11 cellular contexts compared by ENCODE assay signal in genomic region chr18:48780151-48781001, GRCh38.
A peak's percentile ranks its signal among the peaks of the same experiment; 100 is the strongest.
DNase-seq lines count a peak whose midpoint lies in the region; ATAC-seq and TF ChIP-seq lines count a peak whose summit lies in the region.
"Had no signal": no experiment of that assay in that cellular context is flagged by ENCODE, and none has a peak within 500 bp of the region (broad histone marks: within the 10 kb centered on the region; RNA-seq: fewer than 3 reads in every experiment).

No MANE protein-coding gene starts in this region.

- H3K36me3 ChIP-seq in heart left ventricle (peaks cover 0 to 3% (median 0%) of the 10 kb centered on the region in 9 donors), trophoblast cell (ENCODE audit: control insufficient read depth in 1 of 2, insufficient read depth in 2 of 2, low read length in 2 of 2) (no peaks in the 10 kb centered on the region)

- no peak overlapping the region for H3K4me3 ChIP-seq in AG04450 (ENCODE audit: low read depth, low read length)
- peak overlapping the region in 8 of 12 donors; percentile 6 to 32 (median 20) for H3K4me3 ChIP-seq in heart left ventricle
- no peak overlapping the region for H3K4me3 ChIP-seq in trophoblast cell (ENCODE audit: low read depth, low read length)

- peaks cover 10% of the 10 kb centered on the region for H3K79me2 ChIP-seq in trophoblast cell (ENCODE audit: control insufficient read depth, insufficient read depth, low read length, poor library complexity)

- H3K27ac Mint-ChIP-seq in activated CD8-positive, alpha-beta T cell treated with anti-CD3 and anti-CD28 coated beads, Interleukin-2, amount 10 ng/mL, durations not matched to agents 7 days and 5 days: no peak overlapping the region

- H3K79me1 ChIP-seq in trophoblast cell (ENCODE audit: low read length): peaks cover 63% of the 10 kb centered on the region

- H3K27me3 Mint-ChIP-seq in activated CD8-positive, alpha-beta T cell treated with anti-CD3 and anti-CD28 coated beads, Interleukin-2, amount 10 ng/mL, durations not matched to agents 7 days and 5 days (ENCODE audit: low read depth): no peaks in the 10 kb centered on the region

- WGBS in heart left ventricle, 4 donors: 48 to 76% (median 56%) methylated on average over 16 to 19 of the region's 19 CpGs
- WGBS in trophoblast cell (ENCODE audit: extremely low coverage, insufficient coverage, insufficient read length): no CpG with 5 or more reads among the region's 19 CpGs

- H2BK120ac ChIP-seq in trophoblast cell (ENCODE audit: insufficient read depth, low read length, poor library complexity): peak overlapping the region; percentile 74

- no peak for ATAC-seq in heart left ventricle
- no peak for ATAC-seq in activated CD8-positive, alpha-beta T cell treated with anti-CD3 and anti-CD28 coated beads, Interleukin-2, amount 10 ng/mL, durations not matched to agents 7 days and 5 days

- H3K27me3 ChIP-seq in AG04450 (ENCODE audit: control insufficient read depth, insufficient read depth, low read length): no peaks in the 10 kb centered on the region
- H3K27me3 ChIP-seq in heart left ventricle: no peaks in the 10 kb centered on the region
- no peaks in the 10 kb centered on the region for H3K27me3 ChIP-seq in trophoblast cell (ENCODE audit: insufficient read depth, low read length)

- no peaks in the 10 kb centered on the region for H3K9me3 Mint-ChIP-seq in activated CD8-positive, alpha-beta T cell treated with anti-CD3 and anti-CD28 coated beads, Interleukin-2, amount 10 ng/mL, durations not matched to agents 7 days and 5 days (ENCODE audit: insufficient read depth)

- peak overlapping the region; percentile 57 for H3K27ac ChIP-seq in AG04450 (ENCODE audit: low read depth, low read length)
- peak overlapping the region; percentile 46; the same call in 1 of the 2 replicates for H3K27ac ChIP-seq in VCaP
- H3K27ac ChIP-seq in heart left ventricle: peak overlapping the region; percentile 86 to 99 (median 93)
- H3K27ac ChIP-seq in trophoblast cell (ENCODE audit: low read depth, low read length): peak overlapping the region; percentile 82

- no peak overlapping the region for H4K12ac ChIP-seq in trophoblast cell (ENCODE audit: low read depth, low read length)

- H3K9me3 ChIP-seq in AG04450 (ENCODE audit: control insufficient read depth, insufficient read depth, low read length) (no peaks in the 10 kb centered on the region; the same call in 1 of the 2 replicates), heart left ventricle (no peaks in the 10 kb centered on the region), trophoblast cell (ENCODE audit: insufficient read depth, low read depth, low read length) (no peaks in the 10 kb centered on the region)

- H4K91ac ChIP-seq in trophoblast cell (ENCODE audit: low read depth, low read length): peak overlapping the region; percentile 94

- POLR2A ChIA-PET in AG04450 (lab: Yijun Ruan, JAX): interaction anchor here (0.7 kb wide), 1 partner anchor 48 kb away, joined by 3 read pairs; no protein-coding TSS in a partner anchor
- POLR2A ChIA-PET in activated CD8-positive, alpha-beta T cell treated with anti-CD3 and anti-CD28 coated beads, Interleukin-2, amount 10 ng/mL, durations not matched to agents 7 days and 5 days (lab: Charles Lee): no interaction called here

- H3K18ac ChIP-seq in trophoblast cell (ENCODE audit: low read length): peak overlapping the region; percentile 22

- DNase-seq in AG04450 (ENCODE audit: low read depth, low spot score) (no peak), heart left ventricle (no peak), trophoblast cell (no peak), NCI-H1417 treated with DMSO at 0.1 percent for 48 hours (lab: John Stamatoyannopoulos, UW) (no peak), cerebellum (ENCODE audit: low spot score) (no peak)
- no peak for DNase-seq in stimulated activated naive CD4-positive, alpha-beta T cell treated with Interleukin-2 at 50 U/mL for 16 hours (lab: John Stamatoyannopoulos, UW)
- DNase-seq in activated CD8-positive, alpha-beta T cell treated with anti-CD3 and anti-CD28 coated beads, Interleukin-2, amount 10 ng/mL, durations not matched to agents 7 days and 5 days: no peak
- DNase-seq: NCI-H1694 treated with DMSO at 0.1 percent for 48 hours; SIG-M5; stimulated activated CD4-positive, alpha-beta T cell treated with anti-CD3 and anti-CD28 coated beads, Interleukin-4, amount 100 ng/mL, for 24 hours had no signal

- no peak overlapping the region for H3K23ac ChIP-seq in trophoblast cell (ENCODE audit: low read length)

- H3K9ac ChIP-seq in trophoblast cell (ENCODE audit: low read length): peak overlapping the region; percentile 25

- intact Hi-C loops in heart left ventricle (cut with DNase I): loop anchor here in 8 of 10 donors (1.0 to 10.0 kb wide), 17 partner anchors 18 to 260 kb away; partner anchors contain the start of gene SMAD7 (in 1 of the 8)

- H2AK5ac ChIP-seq in trophoblast cell (ENCODE audit: low read length): peak overlapping the region; percentile 80

- H3K4me2 ChIP-seq in trophoblast cell (ENCODE audit: low read length): no peak overlapping the region

- H3K36me3 Mint-ChIP-seq in activated CD8-positive, alpha-beta T cell treated with anti-CD3 and anti-CD28 coated beads, Interleukin-2, amount 10 ng/mL, durations not matched to agents 7 days and 5 days (ENCODE audit: low read depth): no peaks in the 10 kb centered on the region

- peak overlapping the region; percentile 59 for H3K14ac ChIP-seq in trophoblast cell (ENCODE audit: low read length)

- H2BK12ac ChIP-seq in trophoblast cell (ENCODE audit: low read length): peak overlapping the region; percentile 83

- TF ChIP-seq CTCF in AG04450 (IDR thresholded peaks at IDR 0.05; ENCODE audit: low read depth, low read length) (no peak), VCaP (conservative IDR thresholded peaks at IDR 0.05) (no peak), heart left ventricle (IDR thresholded peaks at IDR 0.05) (no peak)

- H2AFZ ChIP-seq in trophoblast cell (ENCODE audit: insufficient read depth, low read length, poor library complexity): peak overlapping the region; percentile 2

- TF ChIP-seq POLR2A in heart left ventricle (IDR thresholded peaks at IDR 0.05): no peak

- peak overlapping the region; percentile 60 for H4K8ac ChIP-seq in trophoblast cell (ENCODE audit: low read depth, low read length)

- H2BK5ac ChIP-seq in trophoblast cell (ENCODE audit: low read depth, low read length, poor library complexity): peak overlapping the region; percentile 78

- H3K4me1 ChIP-seq in heart left ventricle: peaks cover 23 to 94% (median 70%) of the 10 kb centered on the region in 12 donors
- H3K4me1 ChIP-seq in trophoblast cell (ENCODE audit: control insufficient read depth in 1 of 2, insufficient read depth in 2 of 2, low read length in 2 of 2): peaks cover 59 to 62% of the 10 kb centered on the region in 2 experiments

- H3K4me1 Mint-ChIP-seq in activated CD8-positive, alpha-beta T cell treated with anti-CD3 and anti-CD28 coated beads, Interleukin-2, amount 10 ng/mL, durations not matched to agents 7 days and 5 days (ENCODE audit: low read depth): peaks cover 35% of the 10 kb centered on the region

- CTCF ChIA-PET in AG04450 (lab: Charles Lee): interaction anchor here (0.7 kb wide), 1 partner anchor 122 kb away, joined by 3 read pairs; no protein-coding TSS in a partner anchor
- CTCF ChIA-PET in activated CD8-positive, alpha-beta T cell treated with anti-CD3 and anti-CD28 coated beads, Interleukin-2, amount 10 ng/mL, durations not matched to agents 7 days and 5 days (lab: Charles Lee): interaction anchor here (5.3 kb wide), 1 partner anchor 133 kb away, joined by 35 read pairs; no protein-coding TSS in a partner anchor

- H3K4me3 Mint-ChIP-seq in activated CD8-positive, alpha-beta T cell treated with anti-CD3 and anti-CD28 coated beads, Interleukin-2, amount 10 ng/mL, durations not matched to agents 7 days and 5 days: no peak overlapping the region

- H3K4ac ChIP-seq in trophoblast cell (ENCODE audit: low read depth, low read length): peak overlapping the region; percentile 20

Comparison
In these comparisons a context has a peak if more than half of its experiments do, and no peak if none do; other contexts are left out.
1. H3K4me3 ChIP-seq: peak in heart left ventricle (8 of 12); none in AG04450 (single experiment) and trophoblast cell (single experiment).
2. Peak in every context shown above with its lines, with median percentiles within 50 percentile points of each other: H3K27ac ChIP-seq.